9 cellular contexts compared by ENCODE assay signal in the genomic region with DNA sequence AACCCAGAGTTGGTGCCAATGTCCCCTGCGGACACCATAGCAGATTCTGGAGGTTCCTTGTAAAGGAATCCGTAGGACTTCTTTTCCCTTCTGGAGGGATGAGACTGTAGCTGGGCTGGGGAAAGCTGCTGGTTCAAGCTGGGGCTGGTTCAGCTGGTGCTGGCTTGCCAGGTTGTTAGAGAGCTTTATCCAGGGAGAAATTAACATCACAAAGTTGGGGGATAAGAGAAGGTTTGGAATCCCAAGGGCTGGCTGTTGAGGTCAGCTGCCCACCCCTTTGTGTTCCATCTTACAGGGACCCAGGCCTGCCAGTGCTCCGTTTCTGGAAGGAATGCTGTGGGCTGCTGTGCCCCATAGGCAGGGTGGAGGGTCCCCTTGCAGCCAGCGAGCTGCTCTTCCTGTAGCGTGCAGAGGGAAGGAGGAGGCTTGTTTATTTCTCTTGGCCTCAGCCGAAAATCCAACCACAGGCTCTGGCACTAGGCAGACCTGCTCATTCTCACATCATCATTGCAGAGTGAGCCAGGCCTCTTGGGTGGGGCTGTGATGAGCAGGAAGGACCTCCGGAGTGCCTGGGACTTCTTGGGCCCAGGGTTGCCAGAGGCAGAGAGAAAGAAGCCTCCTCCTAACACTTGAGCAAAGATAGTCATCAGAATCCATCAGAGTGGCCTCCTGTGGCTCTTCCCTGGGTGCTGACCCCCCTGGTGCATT.
A peak's percentile ranks its signal among the peaks of the same experiment; 100 is the strongest.
DNase-seq lines count a peak whose midpoint lies in the region; ATAC-seq and TF ChIP-seq lines count a peak whose summit lies in the region.
"Had no signal": no experiment of that assay in that cellular context is flagged by ENCODE, and none has a peak within 500 bp of the region (broad histone marks: within the 10 kb centered on the region; RNA-seq: fewer than 3 reads in every experiment).

No MANE protein-coding gene starts in this region.

- H3K4me1 ChIP-seq in CD8-positive, alpha-beta memory T cell (ENCODE audit: insufficient read depth, low read length) = peaks cover 72% of the 10 kb centered on the region
- peaks cover 62 to 73% of the 10 kb centered on the region in 2 donors for H3K4me1 ChIP-seq in duodenal mucosa (ENCODE audit: control insufficient read depth in 1 of 2, insufficient read depth in 2 of 2, low read length in 2 of 2)

- H3K4me1 Mint-ChIP-seq in CD8-positive, alpha-beta memory T cell = peaks cover 74 to 89% (median 79%) of the 10 kb centered on the region in 3 donors

- peak overlapping the region; percentile 20 to 76 (median 62) for H3K4me3 Mint-ChIP-seq in CD8-positive, alpha-beta memory T cell

- peak overlapping the region in 1 of 2 donors; percentile 25 for H3K9ac ChIP-seq in duodenal mucosa (ENCODE audit: low read depth in 1 of 2, low read length in 2 of 2)

- H3K27ac ChIP-seq in CD8-positive, alpha-beta memory T cell (ENCODE audit: low read depth, low read length) = peak overlapping the region; percentile 3
- peak overlapping the region; percentile 34 for H3K27ac ChIP-seq in duodenal mucosa (ENCODE audit: low read depth, low read length)

- no peaks in the 10 kb centered on the region for H3K9me3 Mint-ChIP-seq in CD8-positive, alpha-beta memory T cell
- H3K9me3 Mint-ChIP-seq: memory B cell had no signal

- peak in 2 of 5 donors; percentile 26 to 63 for DNase-seq in CD8-positive, alpha-beta memory T cell
- peak; percentile 75 for DNase-seq in mucosa of gallbladder (ENCODE audit: low spot score)
- peak; percentile 87 for DNase-seq in ureter (ENCODE audit: low spot score)
- DNase-seq in GF-D8 (lab: John Stamatoyannopoulos, UW) = no peak
- no peak for DNase-seq in NCI-H128 (lab: John Stamatoyannopoulos, UW; ENCODE audit: unreplicated experiment)
- no peak for DNase-seq in activated CD8-positive, alpha-beta memory T cell treated with anti-CD3 and anti-CD28 coated beads for 24 hours

- no peak overlapping the region for H3K4me3 ChIP-seq in CD8-positive, alpha-beta memory T cell (ENCODE audit: low read length)
- H3K4me3 ChIP-seq in duodenal mucosa (ENCODE audit: low read depth in 1 of 2, low read length in 2 of 2) = peak overlapping the region in 1 of 2 donors; percentile 46

- no peaks in the 10 kb centered on the region for H3K9me3 ChIP-seq in CD8-positive, alpha-beta memory T cell (ENCODE audit: low read length)
- no peaks in the 10 kb centered on the region for H3K9me3 ChIP-seq in duodenal mucosa (ENCODE audit: control insufficient read depth in 1 of 2, low read length in 2 of 2)

- no peaks in the 10 kb centered on the region for H3K36me3 ChIP-seq in CD8-positive, alpha-beta memory T cell (ENCODE audit: insufficient read depth, low read length)
- peaks cover 0 to 2% of the 10 kb centered on the region in 2 donors for H3K36me3 ChIP-seq in duodenal mucosa (ENCODE audit: control insufficient read depth in 1 of 2, insufficient read depth in 2 of 2, low read length in 2 of 2)

- POLR2A ChIA-PET in CD8-positive, alpha-beta memory T cell (lab: Charles Lee) = interaction anchor here (0.8 to 4.2 kb wide), 9 partner anchors 8 to 71 kb away, joined by 3 to 35 read pairs (median 4); no protein-coding TSS in a partner anchor

- H3K27ac Mint-ChIP-seq in CD8-positive, alpha-beta memory T cell = peak overlapping the region; percentile 76 to 96 (median 84)
- H3K27ac Mint-ChIP-seq: memory B cell had no signal

- peaks cover 0 to 26% (median 9%) of the 10 kb centered on the region in 3 donors for H3K36me3 Mint-ChIP-seq in CD8-positive, alpha-beta memory T cell
- H3K36me3 Mint-ChIP-seq: memory B cell had no signal

- H3K27me3 ChIP-seq in CD8-positive, alpha-beta memory T cell (ENCODE audit: insufficient read depth, low read length, poor library complexity, severe bottlenecking) = no peaks in the 10 kb centered on the region
- no peaks in the 10 kb centered on the region for H3K27me3 ChIP-seq in duodenal mucosa (ENCODE audit: control insufficient read depth in 1 of 2, insufficient read depth in 2 of 2, low read length in 2 of 2)

- CTCF ChIA-PET in CD8-positive, alpha-beta memory T cell (lab: Charles Lee) = interaction anchor here (1.2 to 8.5 kb wide), 7 partner anchors 10 to 103 kb away, joined by 5 to 113 read pairs (median 12); no protein-coding TSS in a partner anchor

- H3K27me3 Mint-ChIP-seq in CD8-positive, alpha-beta memory T cell = no peaks in the 10 kb centered on the region
- H3K27me3 Mint-ChIP-seq: memory B cell had no signal

- ATAC-seq in SK-N-SH treated with all-trans-retinoic acid at 6 μM for 48 hours = peak; percentile 63

TF ChIP-seq in SK-N-SH treated with all-trans-retinoic acid at 6 μM for 48 hours, 23 proteins besides CTCF, POLR2A, EP300 and RAD21:
- TF ChIP-seq, protein P1, sequence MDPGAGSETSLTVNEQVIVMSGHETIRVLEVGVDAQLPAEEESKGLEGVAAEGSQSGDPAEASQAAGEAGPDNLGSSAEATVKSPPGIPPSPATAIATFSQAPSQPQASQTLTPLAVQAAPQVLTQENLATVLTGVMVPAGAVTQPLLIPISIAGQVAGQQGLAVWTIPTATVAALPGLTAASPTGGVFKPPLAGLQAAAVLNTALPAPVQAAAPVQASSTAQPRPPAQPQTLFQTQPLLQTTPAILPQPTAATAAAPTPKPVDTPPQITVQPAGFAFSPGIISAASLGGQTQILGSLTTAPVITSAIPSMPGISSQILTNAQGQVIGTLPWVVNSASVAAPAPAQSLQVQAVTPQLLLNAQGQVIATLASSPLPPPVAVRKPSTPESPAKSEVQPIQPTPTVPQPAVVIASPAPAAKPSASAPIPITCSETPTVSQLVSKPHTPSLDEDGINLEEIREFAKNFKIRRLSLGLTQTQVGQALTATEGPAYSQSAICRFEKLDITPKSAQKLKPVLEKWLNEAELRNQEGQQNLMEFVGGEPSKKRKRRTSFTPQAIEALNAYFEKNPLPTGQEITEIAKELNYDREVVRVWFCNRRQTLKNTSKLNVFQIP (CRISPR knock-in tag; IDR thresholded peaks at IDR 0.05; ENCODE audit: borderline replicate concordance, low read depth) = no peak
- TF ChIP-seq, protein P2, sequence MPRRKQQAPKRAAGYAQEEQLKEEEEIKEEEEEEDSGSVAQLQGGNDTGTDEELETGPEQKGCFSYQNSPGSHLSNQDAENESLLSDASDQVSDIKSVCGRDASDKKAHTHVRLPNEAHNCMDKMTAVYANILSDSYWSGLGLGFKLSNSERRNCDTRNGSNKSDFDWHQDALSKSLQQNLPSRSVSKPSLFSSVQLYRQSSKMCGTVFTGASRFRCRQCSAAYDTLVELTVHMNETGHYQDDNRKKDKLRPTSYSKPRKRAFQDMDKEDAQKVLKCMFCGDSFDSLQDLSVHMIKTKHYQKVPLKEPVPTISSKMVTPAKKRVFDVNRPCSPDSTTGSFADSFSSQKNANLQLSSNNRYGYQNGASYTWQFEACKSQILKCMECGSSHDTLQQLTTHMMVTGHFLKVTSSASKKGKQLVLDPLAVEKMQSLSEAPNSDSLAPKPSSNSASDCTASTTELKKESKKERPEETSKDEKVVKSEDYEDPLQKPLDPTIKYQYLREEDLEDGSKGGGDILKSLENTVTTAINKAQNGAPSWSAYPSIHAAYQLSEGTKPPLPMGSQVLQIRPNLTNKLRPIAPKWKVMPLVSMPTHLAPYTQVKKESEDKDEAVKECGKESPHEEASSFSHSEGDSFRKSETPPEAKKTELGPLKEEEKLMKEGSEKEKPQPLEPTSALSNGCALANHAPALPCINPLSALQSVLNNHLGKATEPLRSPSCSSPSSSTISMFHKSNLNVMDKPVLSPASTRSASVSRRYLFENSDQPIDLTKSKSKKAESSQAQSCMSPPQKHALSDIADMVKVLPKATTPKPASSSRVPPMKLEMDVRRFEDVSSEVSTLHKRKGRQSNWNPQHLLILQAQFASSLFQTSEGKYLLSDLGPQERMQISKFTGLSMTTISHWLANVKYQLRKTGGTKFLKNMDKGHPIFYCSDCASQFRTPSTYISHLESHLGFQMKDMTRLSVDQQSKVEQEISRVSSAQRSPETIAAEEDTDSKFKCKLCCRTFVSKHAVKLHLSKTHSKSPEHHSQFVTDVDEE (CRISPR knock-in tag; IDR thresholded peaks at IDR 0.05) = no peak
- TF ChIP-seq ZFP3 (CRISPR knock-in tag; IDR thresholded peaks at IDR 0.05) (peak; percentile 19; the same call in 1 of the 2 replicates), PPARA (CRISPR knock-in tag; IDR thresholded peaks at IDR 0.05; ENCODE audit: borderline replicate concordance) (no peak), CSDC2 (CRISPR knock-in tag; IDR thresholded peaks at IDR 0.05) (0 out of 2 replicates have a peak, but pooled peaks have one; percentile 73)
TF ChIP-seq in SK-N-SH treated with all-trans-retinoic acid at 6 μM for 48 hours: peak in this region for 2.

Comparison
In these comparisons a context has a peak if more than half of its experiments do, and no peak if none do; other contexts are left out.
1. DNase-seq: peak in mucosa of gallbladder (single experiment) and ureter (single experiment); none in GF-D8 (single experiment), NCI-H128 (single experiment) and activated CD8-positive, alpha-beta memory T cell treated with anti-CD3 and anti-CD28 coated beads for 24 hours (single experiment).